In the genomic region with DNA sequence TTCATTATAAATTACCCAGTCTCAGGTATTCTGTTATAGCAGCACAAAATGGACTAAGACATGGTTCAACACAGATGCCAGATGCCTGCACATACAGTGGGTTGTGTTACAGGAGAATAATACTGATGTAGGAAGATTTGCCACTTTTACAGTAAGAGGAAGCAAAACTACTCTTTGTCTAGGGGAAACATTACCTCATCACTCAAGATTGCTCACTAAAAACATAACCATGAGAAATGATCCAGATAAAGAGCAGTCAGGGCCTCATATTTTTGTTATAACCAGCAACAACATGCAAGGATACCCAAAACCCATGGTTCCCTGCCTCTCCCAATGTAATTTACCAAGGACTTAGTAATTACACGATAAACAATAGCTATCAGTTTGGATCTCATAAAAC, we compare ENCODE assay signal across 9 cellular contexts. TPM values are rescaled to one million over a fixed set of nuclear protein-coding genes. Genes with fewer than 3 reads are reported as not detected.
A peak's percentile ranks its signal among the peaks of the same experiment; 100 is the strongest.
DNase-seq lines count a peak whose midpoint lies in the region; ATAC-seq, FAIRE-seq and TF ChIP-seq lines count a peak whose summit lies in the region.
"Had no signal": no experiment of that assay in that cellular context is flagged by ENCODE, and none has a peak within 500 bp of the region (broad histone marks: within the 10 kb centered on the region; RNA-seq: fewer than 3 reads in every experiment).

No MANE protein-coding gene starts in this region.

- H3K4me3 Mint-ChIP-seq in T-helper 2 cell treated with Interferon-gamma antibody and Interleukin-4, amounts not matched to agents 5 μg/mL and 100 μg/mL, for 36 hours = no peak overlapping the region

- ATAC-seq in GM21528 (IDR thresholded peaks at IDR 0.05; ENCODE audit: low FRiP score, unreplicated experiment) = peak; percentile 57

- TF ChIP-seq CTCF in left ventricle myocardium inferior (IDR thresholded peaks at IDR 0.05; ENCODE audit: borderline replicate concordance) = no peak

- H3K4me3 ChIP-seq in left ventricle myocardium inferior = no peak overlapping the region

- H3K4me1 Mint-ChIP-seq in T-helper 2 cell treated with Interferon-gamma antibody and Interleukin-4, amounts not matched to agents 5 μg/mL and 100 μg/mL, for 36 hours (ENCODE audit: low read depth) = no peaks in the 10 kb centered on the region

- peak overlapping the region; percentile 78 for H3K27ac ChIP-seq in left ventricle myocardium inferior (replicated peaks)

- intact Hi-C loops in left ventricle myocardium inferior (cut with micrococcal nuclease) = no loop called here

- peaks cover 9% of the 10 kb centered on the region for H3K27me3 Mint-ChIP-seq in T-helper 2 cell treated with Interferon-gamma antibody and Interleukin-4, amounts not matched to agents 5 μg/mL and 100 μg/mL, for 36 hours (ENCODE audit: low read depth)

- H3K36me3 Mint-ChIP-seq in T-helper 2 cell treated with Interferon-gamma antibody and Interleukin-4, amounts not matched to agents 5 μg/mL and 100 μg/mL, for 36 hours (ENCODE audit: low read depth) = no peaks in the 10 kb centered on the region

- H3K4me1 ChIP-seq in left ventricle myocardium inferior = peaks cover 63% of the 10 kb centered on the region

- H3K27ac Mint-ChIP-seq in T-helper 2 cell treated with Interferon-gamma antibody and Interleukin-4, amounts not matched to agents 5 μg/mL and 100 μg/mL, for 36 hours = no peak overlapping the region

- no peaks in the 10 kb centered on the region for H3K36me3 ChIP-seq in left ventricle myocardium inferior

- no peaks in the 10 kb centered on the region for H3K9me3 Mint-ChIP-seq in T-helper 2 cell treated with Interferon-gamma antibody and Interleukin-4, amounts not matched to agents 5 μg/mL and 100 μg/mL, for 36 hours

- FAIRE-seq in urothelium cell line (lab: Jason Lieb, UNC) = no peak

- DNase-seq in CD1c-positive myeloid dendritic cell (ENCODE audit: extremely low spot score) (peak; percentile 71), NCI-H2196 (lab: John Stamatoyannopoulos, UW; ENCODE audit: unreplicated experiment) (peak; percentile 50), left ventricle myocardium inferior (no peak), urothelium cell line (ENCODE audit: low spot score) (no peak), NK-92 (lab: John Stamatoyannopoulos, UW; ENCODE audit: unreplicated experiment) (no peak), activated gamma-delta T cell (lab: John Stamatoyannopoulos, UW) (no peak)
- DNase-seq in T-helper 2 cell treated with Interferon-gamma antibody and Interleukin-4, amounts not matched to agents 5 μg/mL and 100 μg/mL, for 36 hours (ENCODE audit: low spot score) = no peak
- DNase-seq: midbrain had no signal

- no peaks in the 10 kb centered on the region for H3K27me3 ChIP-seq in left ventricle myocardium inferior (ENCODE audit: low read depth)

- no peaks in the 10 kb centered on the region for H3K9me3 ChIP-seq in left ventricle myocardium inferior (replicated peaks)

RNA-seq across cellular contexts. Expression of gene DPYSL3, which starts 28.0 kb away (rescaled TPM):
- total RNA-seq in left ventricle myocardium inferior = 20.7 TPM

Comparison
In these comparisons a context has a peak if more than half of its experiments do, and no peak if none do; other contexts are left out.
1. DNase-seq: peak in CD1c-positive myeloid dendritic cell (single experiment) and NCI-H2196 (single experiment); none in left ventricle myocardium inferior (single experiment), urothelium cell line (single experiment), T-helper 2 cell treated with Interferon-gamma antibody and Interleukin-4, amounts not matched to agents 5 μg/mL and 100 μg/mL, for 36 hours (single experiment), NK-92 (single experiment) and activated gamma-delta T cell (single experiment).